Comparison of ENCODE assay signal across 24 cellular contexts in the genomic region with DNA sequence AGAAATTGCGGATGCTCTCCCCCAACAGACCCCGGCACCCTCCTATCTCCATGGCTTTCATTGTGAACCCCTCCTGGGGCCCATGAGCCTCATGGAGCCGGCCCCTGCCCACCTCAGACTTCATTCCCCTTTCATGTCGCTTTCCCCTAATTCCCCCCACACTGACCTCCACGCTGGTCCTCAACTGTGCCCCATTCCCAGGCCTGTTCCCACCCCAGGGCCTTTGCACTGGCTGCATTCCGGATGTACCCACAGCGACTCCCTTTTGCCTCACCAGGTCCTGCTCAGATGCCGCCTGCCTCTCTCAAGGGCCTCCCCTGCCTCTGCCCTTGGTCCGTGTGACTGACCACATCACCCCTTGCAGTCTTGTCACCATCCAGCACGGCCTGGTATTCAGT. TPM values are rescaled to one million over a fixed set of nuclear protein-coding genes. Genes with fewer than 3 reads are reported as not detected.
A peak's percentile ranks its signal among the peaks of the same experiment; 100 is the strongest.
DNase-seq lines count a peak whose midpoint lies in the region; ATAC-seq, FAIRE-seq and TF ChIP-seq lines count a peak whose summit lies in the region.
"Had no signal": no experiment of that assay in that cellular context is flagged by ENCODE, and none has a peak within 500 bp of the region (broad histone marks: within the 10 kb centered on the region; RNA-seq: fewer than 3 reads in every experiment).

No MANE protein-coding gene starts in this region.

- H3K27me3 ChIP-seq in IMR-90 (ENCODE audit: control insufficient read depth, insufficient read depth, low read length) (no peaks in the 10 kb centered on the region), astrocyte (ENCODE audit: insufficient read depth, low read length) (no peaks in the 10 kb centered on the region), tibial nerve (no peaks in the 10 kb centered on the region)

- H3K4me3 ChIP-seq in IMR-90 (ENCODE audit: insufficient read depth, low read depth, low read length), result no peak overlapping the region
- no peak overlapping the region for H3K4me3 ChIP-seq in astrocyte (ENCODE audit: insufficient read depth, low read depth, low read length)
- H3K4me3 ChIP-seq in tibial nerve, result no peak overlapping the region

- peaks cover 11% of the 10 kb centered on the region for H3K79me2 ChIP-seq in astrocyte (ENCODE audit: insufficient read depth, low read length)

- H2AK9ac ChIP-seq in IMR-90 (replicated peaks; ENCODE audit: low read depth, low read length, poor library complexity), result peak overlapping the region; percentile 16

- no peak for FAIRE-seq in astrocyte (lab: Jason Lieb, UNC)
- FAIRE-seq: D721Med, GM12891, GM18507 had no signal

- H3K9me3 ChIP-seq in IMR-90 (ENCODE audit: control insufficient read depth, insufficient read depth, low read length), result no peaks in the 10 kb centered on the region
- H3K9me3 ChIP-seq in astrocyte (ENCODE audit: insufficient read depth, low read depth, low read length), result no peaks in the 10 kb centered on the region
- no peaks in the 10 kb centered on the region for H3K9me3 ChIP-seq in tibial nerve
- H3K9me3 ChIP-seq: Caco-2 had no signal

- H3K27ac ChIP-seq in IMR-90 (ENCODE audit: insufficient read depth, low read length), result no peak overlapping the region
- no peak overlapping the region for H3K27ac ChIP-seq in astrocyte (ENCODE audit: low read depth, low read length)
- H3K27ac ChIP-seq in tibial nerve, result peak overlapping the region in 1 of 4 donors; percentile 43
- H3K27ac ChIP-seq: C4-2B had no signal

- CTCF ChIA-PET in Calu3 (lab: Charles Lee) (interaction anchor here (0.6 to 0.7 kb wide), 2 partner anchors 9 to 772 kb away, joined by 3 read pairs; no protein-coding TSS in a partner anchor), IMR-90 (lab: Yijun Ruan, JAX) (interaction anchor here (0.9 kb wide), 1 partner anchor 12 kb away, joined by 3 read pairs; no protein-coding TSS in a partner anchor), MCF 10A (lab: Yijun Ruan, JAX) (interaction anchor here (1.0 kb wide), 1 partner anchor 10 kb away, joined by 4 read pairs; no protein-coding TSS in a partner anchor)

- in situ Hi-C loops in IMR-90 (cut with MboI; ENCODE audit: low sequenced_read_pairs), result no loop called here

- H2AFZ ChIP-seq in IMR-90 (replicated peaks; ENCODE audit: low read length, poor library complexity) (no peak overlapping the region), astrocyte (ENCODE audit: low read depth, low read length) (no peak overlapping the region)

- DNase-seq in Calu3, result no peak
- no peak for DNase-seq in IMR-90
- DNase-seq in astrocyte (ENCODE audit: low read depth), result no peak
- DNase-seq in stimulated activated naive B cell treated with anti-CD40 and anti-IgM and Interleukin-4, amounts not matched to agents 10 μg/mL and 1 μg/mL and 100 μg/mL, for 72 hours, result no peak
- DNase-seq in MCF 10A (ENCODE audit: unreplicated experiment), result no peak
- no peak for DNase-seq in NCI-H748 (lab: John Stamatoyannopoulos, UW; ENCODE audit: unreplicated experiment)
- no peak for DNase-seq in tibial nerve (ENCODE audit: low spot score in 2 of 2)
- DNase-seq: Caco-2; CD4-positive, CD25-positive, alpha-beta regulatory T cell; CD8-positive, alpha-beta T cell; DMS 273 treated with DMSO at 0.1 percent for 48 hours; DMS79; EL; GF-D8; GOT3; H7; HCEC 1CT had no signal

- no peak overlapping the region for H3K56ac ChIP-seq in IMR-90 (ENCODE audit: extremely low read depth, insufficient read depth, low read length)

- H3K9me1 ChIP-seq in IMR-90 (ENCODE audit: insufficient read depth, low read length), result peaks cover 7% of the 10 kb centered on the region; the same call in 1 of the 2 replicates

- ATAC-seq in IMR-90 (ENCODE audit: low read depth), result no peak
- no peak for ATAC-seq in stimulated activated naive B cell treated with anti-CD40 and anti-IgM and Interleukin-4, amounts not matched to agents 10 μg/mL and 1 μg/mL and 100 μg/mL, for 72 hours (replicated peaks)
- ATAC-seq: CD8-positive, alpha-beta T cell had no signal

- H4K8ac ChIP-seq in IMR-90 (ENCODE audit: low read depth in 2 of 2, low read length in 2 of 2), result no peak overlapping the region

- H2AK5ac ChIP-seq in IMR-90 (ENCODE audit: low read depth, low read length), result no peak overlapping the region

- no peak overlapping the region for H2BK5ac ChIP-seq in IMR-90 (ENCODE audit: low read depth, low read length, poor library complexity, severe bottlenecking)

- WGBS in IMR-90 (ENCODE audit: extremely low coverage in 2 of 2, insufficient read length in 1 of 2), 2 experiments, result 87% methylated on average over 5 of the region's 10 CpGs; no CpG with 5 or more reads in 1 of the 2 experiments
- WGBS in tibial nerve, 2 donors, result 88 to 93% methylated on average over 10 of the region's 10 CpGs

- H3K27ac Mint-ChIP-seq in Calu3 (ENCODE audit: unreplicated experiment) (peak overlapping the region; percentile 55), astrocyte (ENCODE audit: unreplicated experiment) (peak overlapping the region; percentile 7), MCF 10A (ENCODE audit: low read depth, unreplicated experiment) (no peak overlapping the region)
- peak overlapping the region; percentile 56 for H3K27ac Mint-ChIP-seq in stimulated activated naive B cell treated with anti-CD40 and anti-IgM and Interleukin-4, amounts not matched to agents 10 μg/mL and 1 μg/mL and 100 μg/mL, for 72 hours

- H3K9ac ChIP-seq in IMR-90 (ENCODE audit: low read depth, low read length), result no peak overlapping the region
- H3K9ac ChIP-seq in astrocyte (ENCODE audit: low read length), result no peak overlapping the region

- no peak for TF ChIP-seq RAD21 in IMR-90 (IDR thresholded peaks at IDR 0.05; ENCODE audit: low read length)

- no peaks in the 10 kb centered on the region for H3K9me3 Mint-ChIP-seq in Calu3 (ENCODE audit: low read depth, unreplicated experiment)
- no peaks in the 10 kb centered on the region for H3K9me3 Mint-ChIP-seq in astrocyte (ENCODE audit: unreplicated experiment)
- H3K9me3 Mint-ChIP-seq in stimulated activated naive B cell treated with anti-CD40 and anti-IgM and Interleukin-4, amounts not matched to agents 10 μg/mL and 1 μg/mL and 100 μg/mL, for 72 hours, result no peaks in the 10 kb centered on the region
- H3K9me3 Mint-ChIP-seq in MCF 10A (ENCODE audit: unreplicated experiment), result no peaks in the 10 kb centered on the region
- H3K9me3 Mint-ChIP-seq: CD8-positive, alpha-beta T cell had no signal

- dilution Hi-C loops in IMR-90 (cut with HindIII; ENCODE audit: low sequenced_read_pairs, unreplicated experiment), result no loop called here

- no peak overlapping the region for H3K23ac ChIP-seq in IMR-90 (ENCODE audit: low read depth, low read length)

- H3K4ac ChIP-seq in IMR-90 (ENCODE audit: low read depth, low read length), result no peak overlapping the region

- H2BK120ac ChIP-seq in IMR-90 (ENCODE audit: low read depth, low read length), result no peak overlapping the region

- TF ChIP-seq POLR2A in IMR-90 (IDR thresholded peaks at IDR 0.05; ENCODE audit: low read depth, low read length) (no peak), tibial nerve (IDR thresholded peaks at IDR 0.05) (no peak)

- H3K4me1 ChIP-seq in IMR-90 (ENCODE audit: control insufficient read depth, insufficient read depth, low read length), result peaks cover 4% of the 10 kb centered on the region
- H3K4me1 ChIP-seq in astrocyte (ENCODE audit: insufficient read depth, low read length), result peaks cover 7% of the 10 kb centered on the region
- peaks cover 0 to 82% (median 21%) of the 10 kb centered on the region in 4 donors for H3K4me1 ChIP-seq in tibial nerve
- H3K4me1 ChIP-seq: Caco-2 had no signal

- intact Hi-C loops in Calu3 (cut with micrococcal nuclease; ENCODE audit: unreplicated experiment) (no loop called here), IMR-90 (cut with micrococcal nuclease) (no loop called here), MCF 10A (cut with micrococcal nuclease) (no loop called here)

- peaks cover 42% of the 10 kb centered on the region for H3K36me3 Mint-ChIP-seq in Calu3 (ENCODE audit: insufficient read depth, unreplicated experiment)
- peaks cover 6% of the 10 kb centered on the region for H3K36me3 Mint-ChIP-seq in astrocyte (ENCODE audit: low read depth, unreplicated experiment)
- peaks cover 0 to 3% of the 10 kb centered on the region in 2 donors for H3K36me3 Mint-ChIP-seq in stimulated activated naive B cell treated with anti-CD40 and anti-IgM and Interleukin-4, amounts not matched to agents 10 μg/mL and 1 μg/mL and 100 μg/mL, for 72 hours
- peaks cover 11% of the 10 kb centered on the region for H3K36me3 Mint-ChIP-seq in MCF 10A (ENCODE audit: insufficient read depth, unreplicated experiment)
- H3K36me3 Mint-ChIP-seq: CD4-positive, CD25-positive, alpha-beta regulatory T cell had no signal

- peaks cover 28% of the 10 kb centered on the region for H4K20me1 ChIP-seq in IMR-90 (ENCODE audit: insufficient read depth, low read length)
- peaks cover 26% of the 10 kb centered on the region for H4K20me1 ChIP-seq in astrocyte (ENCODE audit: insufficient read depth, low read length)

- H3K79me1 ChIP-seq in IMR-90 (ENCODE audit: low read depth in 1 of 2, low read length in 2 of 2), result peaks cover 21 to 42% of the 10 kb centered on the region in 2 experiments

- no peak overlapping the region for H3K18ac ChIP-seq in IMR-90 (ENCODE audit: low read depth, low read length)

- POLR2A ChIA-PET in IMR-90 (lab: Charles Lee; ENCODE audit: unreplicated experiment), result no interaction called here
- POLR2A ChIA-PET in MCF 10A (lab: Yijun Ruan, JAX), result interaction anchor here (0.6 kb wide), 1 partner anchor 22 kb away, joined by 3 read pairs; no protein-coding TSS in a partner anchor

- H3K36me3 ChIP-seq in IMR-90 (ENCODE audit: control insufficient read depth, insufficient read depth, low read length) (peaks cover 10% of the 10 kb centered on the region), astrocyte (ENCODE audit: insufficient read depth, low read length) (no peaks in the 10 kb centered on the region), tibial nerve (peaks cover 0 to 31% (median 0%) of the 10 kb centered on the region in 3 donors)

- H4K5ac ChIP-seq in IMR-90 (ENCODE audit: low read depth, low read length), result no peak overlapping the region

- H3K4me1 Mint-ChIP-seq in Calu3 (ENCODE audit: low read depth, unreplicated experiment) (peaks cover 24% of the 10 kb centered on the region), astrocyte (ENCODE audit: low read depth, unreplicated experiment) (peaks cover 10% of the 10 kb centered on the region), MCF 10A (ENCODE audit: insufficient read depth, unreplicated experiment) (peaks cover 21% of the 10 kb centered on the region)
- peaks cover 9 to 13% of the 10 kb centered on the region in 2 donors for H3K4me1 Mint-ChIP-seq in stimulated activated naive B cell treated with anti-CD40 and anti-IgM and Interleukin-4, amounts not matched to agents 10 μg/mL and 1 μg/mL and 100 μg/mL, for 72 hours

- TF ChIP-seq CTCF in Calu3 (IDR thresholded peaks at IDR 0.05; ENCODE audit: unreplicated experiment), result no peak
- TF ChIP-seq CTCF in IMR-90 (conservative IDR thresholded peaks at IDR 0.05; ENCODE audit: low read depth, low read length), result no peak
- TF ChIP-seq CTCF in astrocyte (IDR thresholded peaks at IDR 0.05; ENCODE audit: insufficient read depth, low read depth, low read length), result no peak
- TF ChIP-seq CTCF in MCF 10A (IDR thresholded peaks at IDR 0.05; ENCODE audit: unreplicated experiment), result no peak
- no peak for TF ChIP-seq CTCF in tibial nerve (IDR thresholded peaks at IDR 0.05)

- H2BK15ac ChIP-seq in IMR-90 (ENCODE audit: low read depth, low read length), result no peak overlapping the region

- BruUV-seq in Calu3 (replicated peaks; lab: Mats Ljungman, UMichigan) (no TSS peak), IMR-90 (replicated peaks; lab: Mats Ljungman, UMichigan) (no TSS peak), MCF 10A (replicated peaks; lab: Mats Ljungman, UMichigan) (no TSS peak)

- H3K4me3 Mint-ChIP-seq in Calu3 (ENCODE audit: low read depth, unreplicated experiment), result peak overlapping the region; percentile 32
- no peak overlapping the region for H3K4me3 Mint-ChIP-seq in astrocyte (ENCODE audit: unreplicated experiment)
- no peak overlapping the region for H3K4me3 Mint-ChIP-seq in stimulated activated naive B cell treated with anti-CD40 and anti-IgM and Interleukin-4, amounts not matched to agents 10 μg/mL and 1 μg/mL and 100 μg/mL, for 72 hours
- no peak overlapping the region for H3K4me3 Mint-ChIP-seq in MCF 10A (ENCODE audit: unreplicated experiment)
- H3K4me3 Mint-ChIP-seq: CD8-positive, alpha-beta T cell had no signal

- H3K14ac ChIP-seq in IMR-90 (replicated peaks; ENCODE audit: low read depth, low read length), result no peak overlapping the region

- TF ChIP-seq EP300 in tibial nerve (IDR thresholded peaks at IDR 0.05), result no peak

- H2BK20ac ChIP-seq in IMR-90 (ENCODE audit: low read depth, low read length), result no peak overlapping the region

- H3K27me3 Mint-ChIP-seq in Calu3 (ENCODE audit: unreplicated experiment) (no peaks in the 10 kb centered on the region), astrocyte (ENCODE audit: low read depth, unreplicated experiment) (no peaks in the 10 kb centered on the region), MCF 10A (ENCODE audit: insufficient read depth, unreplicated experiment) (no peaks in the 10 kb centered on the region)
- no peaks in the 10 kb centered on the region for H3K27me3 Mint-ChIP-seq in stimulated activated naive B cell treated with anti-CD40 and anti-IgM and Interleukin-4, amounts not matched to agents 10 μg/mL and 1 μg/mL and 100 μg/mL, for 72 hours
- H3K27me3 Mint-ChIP-seq: CD4-positive, CD25-positive, alpha-beta regulatory T cell had no signal

- no peak overlapping the region for H3K4me2 ChIP-seq in IMR-90 (ENCODE audit: low read depth, low read length)
- no peak overlapping the region for H3K4me2 ChIP-seq in astrocyte (ENCODE audit: low read length)

- no peak overlapping the region for H4K91ac ChIP-seq in IMR-90 (ENCODE audit: insufficient read depth, low read depth, low read length)

RNA-seq across cellular contexts. Expression of gene SLC27A1, which starts 13.3 kb away (rescaled TPM):
- total RNA-seq in Calu3 (2022) (42.5 and 47.3 TPM in 2 replicates), IMR-90 (2012; rRNA removed) (4.8 and 5.6 TPM in 2 replicates), astrocyte (9.5 and 10.5 TPM in 2 replicates), MCF 10A (2022) (3.4 and 5.0 TPM in 2 replicates), tibial nerve (10 to 100 TPM; 30.6 to 69.3 (median 55.9) TPM)
- polyA plus RNA-seq in IMR-90 (2012; rRNA removed), result 12.9 and 15.6 TPM in 2 replicates
- 11.1 and 18.4 TPM in 2 replicates for polyA plus RNA-seq in IMR-90 (2012; cell fraction: cytosol; rRNA removed)
- 37.7 and 82.2 TPM in 2 replicates for polyA plus RNA-seq in IMR-90 (2012; cell fraction: nucleus; rRNA removed; ENCODE audit: low replicate concordance)

RNA-seq across cellular contexts. Expression of gene NXNL1, which starts 22.9 kb away (rescaled TPM):
- total RNA-seq in Calu3 (2022), result not detected in 2 replicates
- total RNA-seq in IMR-90 (2012; rRNA removed), result not detected in 2 replicates
- not detected in 2 replicates for polyA plus RNA-seq in IMR-90 (2012; rRNA removed)
- polyA plus RNA-seq in IMR-90 (2012; cell fraction: cytosol; rRNA removed), result not detected in 2 replicates
- not detected in 2 replicates for polyA plus RNA-seq in IMR-90 (2012; cell fraction: nucleus; rRNA removed; ENCODE audit: low replicate concordance)
- not detected in 2 replicates for total RNA-seq in astrocyte
- total RNA-seq in MCF 10A (2022), result not detected in 2 replicates
- total RNA-seq in tibial nerve, result under 1 TPM in 1 of 4 donors, not detected in 3; 0.44 TPM
- total RNA-seq: A172; A673; Caco-2; CD4-positive, CD25-positive, alpha-beta regulatory T cell; CD8-positive, alpha-beta T cell; H7 had no signal
- polyA plus RNA-seq: BJ; CD4-positive, CD25-positive, alpha-beta regulatory T cell had no signal

RNA-seq across cellular contexts. Expression of gene PGLS, which starts 27.8 kb away (rescaled TPM):
- total RNA-seq in Calu3 (2022) (75.5 and 78.1 TPM in 2 replicates), IMR-90 (2012; rRNA removed) (33.9 and 37.2 TPM in 2 replicates), astrocyte (102 and 109 TPM in 2 replicates), MCF 10A (2022) (115 and 143 TPM in 2 replicates), tibial nerve (10 to 100 TPM; 82.2 to 96.7 (median 92.2) TPM)
- polyA plus RNA-seq in IMR-90 (2012; rRNA removed), result 74.3 and 92.0 TPM in 2 replicates
- 161 and 165 TPM in 2 replicates for polyA plus RNA-seq in IMR-90 (2012; cell fraction: cytosol; rRNA removed)
- polyA plus RNA-seq in IMR-90 (2012; cell fraction: nucleus; rRNA removed; ENCODE audit: low replicate concordance), result 71.3 and 138 TPM in 2 replicates

RNA-seq across cellular contexts. Expression of gene TMEM221, which starts 35.1 kb away (rescaled TPM):
- total RNA-seq in Calu3 (2022), result 0.32 and 0.59 TPM in 2 replicates
- not detected in 2 replicates for total RNA-seq in IMR-90 (2012; rRNA removed)
- 0.06 and 0.12 TPM in 2 replicates for polyA plus RNA-seq in IMR-90 (2012; rRNA removed)
- polyA plus RNA-seq in IMR-90 (2012; cell fraction: cytosol; rRNA removed), result 0.08 and 0.11 TPM in 2 replicates
- polyA plus RNA-seq in IMR-90 (2012; cell fraction: nucleus; rRNA removed; ENCODE audit: low replicate concordance), result 0.04 and 0.11 TPM in 2 replicates
- total RNA-seq in astrocyte, result 0.19 and 0.23 TPM in 2 replicates
- not detected in 2 replicates for total RNA-seq in MCF 10A (2022)
- total RNA-seq in tibial nerve, result 1 to 10 TPM in 1 of 4 donors, under 1 TPM in 2, not detected in 1; 0.21 to 2.0 (median 0.30) TPM
- total RNA-seq: A172; A673; Caco-2; CD4-positive, CD25-positive, alpha-beta regulatory T cell; CD8-positive, alpha-beta T cell; H7 had no signal
